10 cellular contexts compared by ENCODE assay signal in the genomic region with DNA sequence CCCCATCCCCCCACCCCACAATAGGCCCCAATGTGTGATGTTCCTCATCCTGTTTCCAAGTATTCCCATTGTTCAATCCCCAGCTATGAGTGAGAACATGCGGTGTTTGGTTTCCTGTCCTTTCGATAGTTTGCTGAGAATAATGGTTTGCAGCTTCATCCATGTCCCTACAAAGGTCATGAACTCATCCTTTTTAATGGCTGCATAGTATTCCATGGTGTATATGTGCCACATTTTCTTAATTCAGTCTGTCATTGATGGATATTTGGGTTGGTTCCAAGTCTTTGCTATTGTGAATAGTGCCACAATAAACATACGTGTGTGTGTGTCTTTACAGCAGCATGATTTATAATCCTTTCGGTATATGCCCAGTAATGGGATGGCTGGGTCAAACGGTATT. TPM values are rescaled to one million over a fixed set of nuclear protein-coding genes. Genes with fewer than 3 reads are reported as not detected.
"Had no signal": no experiment of that assay in that cellular context is flagged by ENCODE, and none has a peak within 500 bp of the region (broad histone marks: within the 10 kb centered on the region; RNA-seq: fewer than 3 reads in every experiment).

No MANE protein-coding gene starts in this region.

RNA-seq across cellular contexts. Expression of a gene that starts 19.6 kb away (rescaled TPM):
- total RNA-seq: activated B cell treated with CpG ODN at 0.5 μM for 24 hours; activated CD4-positive, alpha-beta memory T cell treated with anti-CD3 and anti-CD28 coated beads for 36 hours; activated CD4-positive, alpha-beta memory T cell treated with anti-CD3 and anti-CD28 coated beads, Interleukin-2, amount 10 ng/mL, durations not matched to agents 7 days and 5 days; activated CD4-positive, alpha-beta T cell treated with anti-CD3 and anti-CD28 coated beads, Interleukin-2, amount 10 ng/mL, durations not matched to agents 24 days and 14 days; activated CD4-positive, alpha-beta T cell treated with anti-CD3 and anti-CD28 coated beads, Interleukin-2, amount 10 ng/mL, durations not matched to agents 7 days and 5 days; T-helper 1 cell treated with Interleukin-12 subunit alpha and Interleukin-12 subunit beta and Interleukin-4 antibody, amounts not matched to agents 30 ng/mL and 1 ng/mL, for 36 hours; T-helper 17 cell; T-helper 2 cell treated with Interferon-gamma antibody and Interleukin-4, amounts not matched to agents 100 ng/mL and 5 ng/mL, for 36 hours; WTC11 had no signal

RNA-seq across cellular contexts. Expression of a gene that starts 37.0 kb away (rescaled TPM):
- total RNA-seq: activated B cell treated with CpG ODN at 0.5 μM for 24 hours; activated CD4-positive, alpha-beta memory T cell treated with anti-CD3 and anti-CD28 coated beads for 36 hours; activated CD4-positive, alpha-beta memory T cell treated with anti-CD3 and anti-CD28 coated beads, Interleukin-2, amount 10 ng/mL, durations not matched to agents 7 days and 5 days; activated CD4-positive, alpha-beta T cell treated with anti-CD3 and anti-CD28 coated beads for 36 hours; activated CD4-positive, alpha-beta T cell treated with anti-CD3 and anti-CD28 coated beads, Interleukin-2, amount 10 ng/mL, durations not matched to agents 24 days and 14 days; activated CD4-positive, alpha-beta T cell treated with anti-CD3 and anti-CD28 coated beads, Interleukin-2, amount 10 ng/mL, durations not matched to agents 7 days and 5 days; T-helper 1 cell treated with Interleukin-12 subunit alpha and Interleukin-12 subunit beta and Interleukin-4 antibody, amounts not matched to agents 30 ng/mL and 1 ng/mL, for 36 hours; T-helper 17 cell; T-helper 2 cell treated with Interferon-gamma antibody and Interleukin-4, amounts not matched to agents 100 ng/mL and 5 ng/mL, for 36 hours; WTC11 had no signal

RNA-seq across cellular contexts. Expression of a gene that starts 52.4 kb away (rescaled TPM):
- total RNA-seq: activated B cell treated with CpG ODN at 0.5 μM for 24 hours; activated CD4-positive, alpha-beta memory T cell treated with anti-CD3 and anti-CD28 coated beads for 36 hours; activated CD4-positive, alpha-beta memory T cell treated with anti-CD3 and anti-CD28 coated beads, Interleukin-2, amount 10 ng/mL, durations not matched to agents 7 days and 5 days; activated CD4-positive, alpha-beta T cell treated with anti-CD3 and anti-CD28 coated beads for 36 hours; activated CD4-positive, alpha-beta T cell treated with anti-CD3 and anti-CD28 coated beads, Interleukin-2, amount 10 ng/mL, durations not matched to agents 24 days and 14 days; activated CD4-positive, alpha-beta T cell treated with anti-CD3 and anti-CD28 coated beads, Interleukin-2, amount 10 ng/mL, durations not matched to agents 7 days and 5 days; T-helper 1 cell treated with Interleukin-12 subunit alpha and Interleukin-12 subunit beta and Interleukin-4 antibody, amounts not matched to agents 30 ng/mL and 1 ng/mL, for 36 hours; T-helper 17 cell; T-helper 2 cell treated with Interferon-gamma antibody and Interleukin-4, amounts not matched to agents 100 ng/mL and 5 ng/mL, for 36 hours; WTC11 had no signal
